34 cellular contexts compared by ENCODE assay signal in genomic region chr7:31521336-31522010, GRCh38.
"Had no signal": no experiment of that assay in that cellular context is flagged by ENCODE, and none has a peak within 500 bp of the region (broad histone marks: within the 10 kb centered on the region; RNA-seq: fewer than 3 reads in every experiment).

No MANE protein-coding gene starts in this region.

- ATAC-seq: activated CD8-positive, alpha-beta T cell treated with anti-CD3 and anti-CD28 coated beads for 36 hours; activated naive CD4-positive, alpha-beta T cell treated with anti-CD3 and anti-CD28 coated beads, Interleukin-2, amount 50 U/mL, for 72 hours; activated T-cell treated with anti-CD3 and anti-CD28 coated beads, Interleukin-2, amount 50 U/mL, for 4 hours; activated T-cell treated with anti-CD3 and anti-CD28 coated beads, Interleukin-2, amount 50 U/mL, for 72 hours; activated T-helper 17 cell treated with anti-CD3 and anti-CD28 coated beads, Interleukin-2, amount 50 U/mL, for 72 hours; body of pancreas had no signal

- DNase-seq: activated B cell treated with CpG ODN at 0.5 μM for 24 hours; activated CD4-positive, alpha-beta memory T cell treated with anti-CD3 and anti-CD28 coated beads for 36 hours; activated CD4-positive, alpha-beta T cell treated with anti-CD3 and anti-CD28 coated beads for 4 hours; activated CD4-positive, alpha-beta T cell treated with anti-CD3 and anti-CD28 coated beads, Interleukin-2, amount 10 ng/mL, durations not matched to agents 24 days and 14 days; activated CD4-positive, alpha-beta T cell treated with anti-CD3 and anti-CD28 coated beads, Interleukin-2, amount 50 U/mL, for 1 hour; activated CD4-positive, alpha-beta T cell treated with anti-CD3 and anti-CD28 coated beads, Interleukin-2, amount 50 U/mL, for 4 hours; activated CD4-positive, CD25-positive, alpha-beta regulatory T cell treated with anti-CD3 and anti-CD28 coated beads, Interleukin-2, amount 50 U/mL, for 72 hours; activated CD8-positive, alpha-beta memory T cell treated with anti-CD3 and anti-CD28 coated beads, Interleukin-2, amount 50 U/mL, for 4 hours; activated CD8-positive, alpha-beta T cell treated with anti-CD3 and anti-CD28 coated beads for 36 hours; activated effector memory CD4-positive, alpha-beta T cell treated with anti-CD3 and anti-CD28 coated beads, Interleukin-2, amount 50 U/mL, for 16 hours; activated gamma-delta T cell treated with Interleukin-2 at 50 U/mL for 16 hours; activated naive CD4-positive, alpha-beta T cell; activated naive CD4-positive, alpha-beta T cell treated with anti-CD3 and anti-CD28 coated beads for 36 hours; activated naive CD4-positive, alpha-beta T cell treated with anti-CD3 and anti-CD28 coated beads, Interleukin-2, amount 50 U/mL, for 16 hours; activated naive CD8-positive, alpha-beta T cell treated with anti-CD3 and anti-CD28 coated beads for 36 hours; activated T-cell treated with anti-CD3 and anti-CD28 coated beads for 4 hours; activated T-cell treated with anti-CD3 and anti-CD28 coated beads, Interleukin-2, amount 50 U/mL, for 1 hour; activated T-cell treated with anti-CD3 and anti-CD28 coated beads, Interleukin-2, amount 50 U/mL, for 4 hours; activated T-cell treated with anti-CD3 and anti-CD28 coated beads, Interleukin-2, amount 50 U/mL, for 72 hours; adrenal gland; amniotic stem cell; aorta; body of pancreas; brain microvascular endothelial cell; caudate nucleus; cerebellar nuclear complex; T-helper 1 cell; T-helper 2 cell; T-helper 9 cell had no signal

- H3K27ac ChIP-seq: adrenal gland, body of pancreas, brain microvascular endothelial cell, breast epithelium, cardiac muscle cell, VCaP had no signal

- H3K9me3 ChIP-seq: adrenal gland, body of pancreas, breast epithelium had no signal

- H3K36me3 ChIP-seq: adrenal gland, brain microvascular endothelial cell, breast epithelium, cardiac muscle cell had no signal

- H3K4me3 ChIP-seq: adrenal gland, body of pancreas, breast epithelium, cardiac muscle cell had no signal
